20 cellular contexts compared by ENCODE assay signal in genomic region chr14:101254805-101255764, GRCh38.
DNase-seq lines count a peak whose midpoint lies in the region; ATAC-seq and TF ChIP-seq lines count a peak whose summit lies in the region.
"Had no signal": no experiment of that assay in that cellular context is flagged by ENCODE, and none has a peak within 500 bp of the region (broad histone marks: within the 10 kb centered on the region; RNA-seq: fewer than 3 reads in every experiment).

No MANE protein-coding gene starts in this region.

- no peaks in the 10 kb centered on the region for H3K36me3 Mint-ChIP-seq in activated T-cell treated with anti-CD3 and anti-CD28 coated beads, Interleukin-2, amount 50 U/mL, for 72 hours (ENCODE audit: insufficient read depth in 2 of 2)
- no peaks in the 10 kb centered on the region for H3K36me3 Mint-ChIP-seq in CD14-positive monocyte
- H3K36me3 Mint-ChIP-seq: activated naive CD8-positive, alpha-beta T cell treated with anti-CD3 and anti-CD28 coated beads, Interleukin-2, amount 10 ng/mL, durations not matched to agents 7 days and 5 days; naive thymus-derived CD8-positive, alpha-beta T cell had no signal

- intact Hi-C loops in heart right ventricle (cut with DNase I) (no loop called here), ovary (cut with DNase I) (no loop called here), CD14-positive monocyte (cut with micrococcal nuclease) (no loop called here)

- H3K27ac Mint-ChIP-seq in activated T-cell treated with anti-CD3 and anti-CD28 coated beads, Interleukin-2, amount 50 U/mL, for 72 hours, result no peak overlapping the region
- H3K27ac Mint-ChIP-seq in CD14-positive monocyte, result no peak overlapping the region
- H3K27ac Mint-ChIP-seq: activated naive CD8-positive, alpha-beta T cell treated with anti-CD3 and anti-CD28 coated beads, Interleukin-2, amount 10 ng/mL, durations not matched to agents 7 days and 5 days had no signal

- H3K4me1 ChIP-seq in ACC112 (ENCODE audit: control insufficient read depth, insufficient read depth, low read length, unreplicated experiment) (no peaks in the 10 kb centered on the region), heart right ventricle (no peaks in the 10 kb centered on the region), ovary (ENCODE audit: insufficient read depth) (peaks cover 1% of the 10 kb centered on the region)
- H3K4me1 ChIP-seq: prostate gland had no signal

- no peaks in the 10 kb centered on the region for H3K79me2 ChIP-seq in ACC112 (ENCODE audit: control insufficient read depth, insufficient read depth, low read length, unreplicated experiment)

- H2AFZ ChIP-seq in ACC112 (ENCODE audit: low read length, unreplicated experiment), result peak overlapping the region; percentile 6

- TF ChIP-seq CTCF in heart right ventricle (IDR thresholded peaks at IDR 0.05), result no peak
- TF ChIP-seq CTCF in ovary (IDR thresholded peaks at IDR 0.05), result no peak
- TF ChIP-seq CTCF in CD14-positive monocyte (IDR thresholded peaks at IDR 0.05), result no peak

- no peak for TF ChIP-seq POLR2A in ovary (IDR thresholded peaks at IDR 0.05)

- no peak for TF ChIP-seq EP300 in ovary (IDR thresholded peaks at IDR 0.05)

- peak; percentile 10 for DNase-seq in H7
- no peak for DNase-seq in heart right ventricle
- DNase-seq in ovary, result peak in 3 of 5 donors; percentile 40 to 74 (median 47)
- DNase-seq in activated naive CD4-positive, alpha-beta T cell (lab: John Stamatoyannopoulos, UW), result no peak
- DNase-seq in activated T-cell treated with anti-CD3 and anti-CD28 coated beads, Interleukin-2, amount 50 U/mL, for 72 hours, result no peak
- no peak for DNase-seq in CD14-positive monocyte (ENCODE audit: low spot score)
- DNase-seq in NCI-H446 treated with DMSO at 0.1 percent for 48 hours (lab: John Stamatoyannopoulos, UW), result no peak
- DNase-seq: activated naive CD8-positive, alpha-beta T cell treated with anti-CD3 and anti-CD28 coated beads, Interleukin-2, amount 10 ng/mL, durations not matched to agents 7 days and 5 days; activated T-cell treated with anti-CD3 and anti-CD28 coated beads, Interleukin-2, amount 50 U/mL, for 48 hours; DND-41; dorsolateral prefrontal cortex; glutamatergic neuron; NCI-H187 treated with DMSO at 0.1 percent for 48 hours; NCI-H345; stimulated activated naive CD4-positive, alpha-beta T cell had no signal

- no peaks in the 10 kb centered on the region for H3K9me3 ChIP-seq in heart right ventricle
- H3K9me3 ChIP-seq in ovary, result no peaks in the 10 kb centered on the region
- H3K9me3 ChIP-seq: prostate gland, tibial nerve had no signal

- H3K27me3 Mint-ChIP-seq in activated T-cell treated with anti-CD3 and anti-CD28 coated beads, Interleukin-2, amount 50 U/mL, for 72 hours (ENCODE audit: low read depth), result no peaks in the 10 kb centered on the region
- no peaks in the 10 kb centered on the region for H3K27me3 Mint-ChIP-seq in CD14-positive monocyte (ENCODE audit: low read depth in 3 of 3)

- peak in 5 of 8 donors; percentile 49 to 78 (median 62) for ATAC-seq in heart right ventricle
- ATAC-seq in activated T-cell treated with anti-CD3 and anti-CD28 coated beads, Interleukin-2, amount 50 U/mL, for 72 hours (replicated peaks in 1 of 2), result no peak
- ATAC-seq: naive thymus-derived CD8-positive, alpha-beta T cell had no signal

- no peaks in the 10 kb centered on the region for H3K9me3 Mint-ChIP-seq in activated T-cell treated with anti-CD3 and anti-CD28 coated beads, Interleukin-2, amount 50 U/mL, for 72 hours
- peaks cover 0 to 3% (median 0%) of the 10 kb centered on the region in 7 donors for H3K9me3 Mint-ChIP-seq in CD14-positive monocyte
- H3K9me3 Mint-ChIP-seq: activated naive CD8-positive, alpha-beta T cell treated with anti-CD3 and anti-CD28 coated beads, Interleukin-2, amount 10 ng/mL, durations not matched to agents 7 days and 5 days; naive thymus-derived CD8-positive, alpha-beta T cell had no signal

- peaks cover 39% of the 10 kb centered on the region for H3K27me3 ChIP-seq in ACC112 (ENCODE audit: insufficient read depth, low read length)
- H3K27me3 ChIP-seq in H7 (ENCODE audit: control insufficient read depth, insufficient read depth, low read length), result no peaks in the 10 kb centered on the region
- H3K27me3 ChIP-seq in heart right ventricle, result peaks cover 0 to 25% (median 9%) of the 10 kb centered on the region in 7 donors
- H3K27me3 ChIP-seq in ovary, result no peaks in the 10 kb centered on the region
- H3K27me3 ChIP-seq: tibial nerve had no signal

- H3K4me3 ChIP-seq in ACC112 (ENCODE audit: low read depth, low read length), result 0 out of 2 replicates have a peak overlapping the region, but pooled peaks have one; percentile 12
- no peak overlapping the region for H3K4me3 ChIP-seq in H7 (ENCODE audit: insufficient read depth, low read depth, low read length)
- no peak overlapping the region for H3K4me3 ChIP-seq in heart right ventricle
- H3K4me3 ChIP-seq in ovary, result no peak overlapping the region
- H3K4me3 ChIP-seq: dorsolateral prefrontal cortex, lung, prostate gland, tibial nerve had no signal

- H3K36me3 ChIP-seq in ACC112 (ENCODE audit: insufficient read depth, low read length) (no peaks in the 10 kb centered on the region), H7 (replicated peaks; ENCODE audit: control insufficient read depth, insufficient read depth, low read length) (no peaks in the 10 kb centered on the region), heart right ventricle (no peaks in the 10 kb centered on the region), ovary (no peaks in the 10 kb centered on the region)
- H3K36me3 ChIP-seq: prostate gland, tibial nerve had no signal

- H3K27ac ChIP-seq in ACC112 (ENCODE audit: low read depth, low read length) (no peak overlapping the region), heart right ventricle (peak overlapping the region in 1 of 10 donors; percentile 26), ovary (no peak overlapping the region)
- H3K27ac ChIP-seq: dorsolateral prefrontal cortex, prostate gland had no signal

- H3K4me1 Mint-ChIP-seq in activated T-cell treated with anti-CD3 and anti-CD28 coated beads, Interleukin-2, amount 50 U/mL, for 72 hours (ENCODE audit: low read depth), result no peaks in the 10 kb centered on the region
- H3K4me1 Mint-ChIP-seq in CD14-positive monocyte, result no peaks in the 10 kb centered on the region

- 56 to 58% methylated on average over 17 of the region's 17 CpGs for WGBS in heart right ventricle, 2 donors
- WGBS in ovary, 3 donors, result 56 to 63% (median 61%) methylated on average over 17 of the region's 17 CpGs

- no peak overlapping the region for H3K4me3 Mint-ChIP-seq in activated T-cell treated with anti-CD3 and anti-CD28 coated beads, Interleukin-2, amount 50 U/mL, for 72 hours
- no peak overlapping the region for H3K4me3 Mint-ChIP-seq in CD14-positive monocyte
- H3K4me3 Mint-ChIP-seq: activated naive CD8-positive, alpha-beta T cell treated with anti-CD3 and anti-CD28 coated beads, Interleukin-2, amount 10 ng/mL, durations not matched to agents 7 days and 5 days; naive thymus-derived CD8-positive, alpha-beta T cell had no signal

Comparison
In these comparisons a context has a peak if more than half of its experiments do, and no peak if none do; other contexts are left out.
1. DNase-seq: peak in H7 (single experiment) and ovary (3 of 5); none in heart right ventricle (0 of 2), activated naive CD4-positive, alpha-beta T cell (0 of 4), activated T-cell treated with anti-CD3 and anti-CD28 coated beads, Interleukin-2, amount 50 U/mL, for 72 hours (0 of 2), CD14-positive monocyte (single experiment) and NCI-H446 treated with DMSO at 0.1 percent for 48 hours (single experiment).
2. ATAC-seq: peak in heart right ventricle (5 of 8); none in activated T-cell treated with anti-CD3 and anti-CD28 coated beads, Interleukin-2, amount 50 U/mL, for 72 hours (0 of 2).